Comparison of ENCODE assay signal across 9 cellular contexts in the genomic region with DNA sequence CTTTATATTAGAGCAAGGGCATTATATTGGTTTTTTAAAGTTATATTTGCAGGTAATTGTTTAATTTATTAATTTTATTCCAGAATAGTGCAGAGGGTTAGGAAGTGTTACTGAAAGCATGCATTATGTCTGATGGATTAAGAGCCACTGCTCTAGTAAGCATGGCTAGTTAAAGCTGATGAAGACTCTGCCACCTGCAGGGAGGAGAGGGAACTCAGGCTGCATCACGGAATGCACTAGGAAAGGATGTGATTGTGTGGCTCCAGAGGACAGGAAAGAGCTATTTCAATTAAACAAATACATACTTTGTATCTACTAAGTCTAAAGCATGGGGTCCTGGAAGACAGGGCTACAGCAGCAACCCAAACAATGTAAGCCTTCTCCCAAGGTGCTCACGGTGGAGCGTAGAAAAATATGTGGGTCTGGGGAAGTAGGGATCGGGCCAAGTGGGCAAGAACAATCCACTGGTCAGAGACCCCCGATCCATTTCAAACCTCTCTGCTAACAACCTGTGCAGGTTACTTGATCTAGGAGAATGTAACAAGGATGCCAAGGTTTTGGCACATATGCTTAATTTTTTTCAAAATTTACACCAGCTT. TPM values are rescaled to one million over a fixed set of nuclear protein-coding genes. Genes with fewer than 3 reads are reported as not detected.
DNase-seq lines count a peak whose midpoint lies in the region; ATAC-seq and TF ChIP-seq lines count a peak whose summit lies in the region.
"Had no signal": no experiment of that assay in that cellular context is flagged by ENCODE, and none has a peak within 500 bp of the region (broad histone marks: within the 10 kb centered on the region; RNA-seq: fewer than 3 reads in every experiment).

No MANE protein-coding gene starts in this region.

- intact Hi-C loops in activated CD8-positive, alpha-beta T cell treated with anti-CD3 and anti-CD28 coated beads for 36 hours (cut with micrococcal nuclease): no loop called here
- intact Hi-C loops in body of pancreas (cut with DNase I): no loop called here

- H3K27ac Mint-ChIP-seq in activated CD8-positive, alpha-beta T cell treated with anti-CD3 and anti-CD28 coated beads for 36 hours: no peak overlapping the region
- no peak overlapping the region for H3K27ac Mint-ChIP-seq in activated CD8-positive, alpha-beta T cell treated with anti-CD3 and anti-CD28 coated beads, Interleukin-2, amount 10 ng/mL, durations not matched to agents 7 days and 5 days
- H3K27ac Mint-ChIP-seq: activated naive CD4-positive, alpha-beta T cell treated with anti-CD3 and anti-CD28 coated beads, Interleukin-2, amount 50 U/mL, for 24 hours had no signal

- H3K4me1 Mint-ChIP-seq in activated CD8-positive, alpha-beta T cell treated with anti-CD3 and anti-CD28 coated beads for 36 hours (ENCODE audit: low read depth): no peaks in the 10 kb centered on the region
- H3K4me1 Mint-ChIP-seq in activated CD8-positive, alpha-beta T cell treated with anti-CD3 and anti-CD28 coated beads, Interleukin-2, amount 10 ng/mL, durations not matched to agents 7 days and 5 days (ENCODE audit: low read depth): no peaks in the 10 kb centered on the region
- H3K4me1 Mint-ChIP-seq: activated naive CD4-positive, alpha-beta T cell treated with anti-CD3 and anti-CD28 coated beads, Interleukin-2, amount 50 U/mL, for 24 hours had no signal

- POLR2A ChIA-PET in activated CD8-positive, alpha-beta T cell treated with anti-CD3 and anti-CD28 coated beads for 36 hours (lab: Charles Lee): interaction anchor here (0.7 kb wide), 1 partner anchor 778 kb away, joined by 3 read pairs; no protein-coding TSS in a partner anchor
- POLR2A ChIA-PET in activated CD8-positive, alpha-beta T cell treated with anti-CD3 and anti-CD28 coated beads, Interleukin-2, amount 10 ng/mL, durations not matched to agents 7 days and 5 days (lab: Charles Lee): no interaction called here

- peak; percentile 10 for DNase-seq in activated CD8-positive, alpha-beta T cell treated with anti-CD3 and anti-CD28 coated beads for 36 hours
- no peak for DNase-seq in activated CD8-positive, alpha-beta T cell treated with anti-CD3 and anti-CD28 coated beads, Interleukin-2, amount 10 ng/mL, durations not matched to agents 7 days and 5 days
- DNase-seq in MV-4-11 (lab: John Stamatoyannopoulos, UW): peak; percentile 23
- DNase-seq in body of pancreas: peak; percentile 60 to 74 (median 64)
- DNase-seq in left kidney (ENCODE audit: low read depth, low spot score): peak; percentile 69
- DNase-seq in GOT3 (lab: John Stamatoyannopoulos, UW): no peak
- no peak for DNase-seq in stimulated activated CD4-positive, alpha-beta T cell treated with anti-CD3 and anti-CD28 coated beads, Interleukin-12 subunit alpha, Interleukin-12 subunit beta, amount 100 ng/mL, for 4 hours

- no peaks in the 10 kb centered on the region for H3K4me1 ChIP-seq in body of pancreas

- TF ChIP-seq POLR2A in body of pancreas (IDR thresholded peaks at IDR 0.05): no peak

- no peak for TF ChIP-seq CTCF in activated CD8-positive, alpha-beta T cell treated with anti-CD3 and anti-CD28 coated beads for 36 hours (IDR thresholded peaks at IDR 0.05)
- TF ChIP-seq CTCF in body of pancreas (IDR thresholded peaks at IDR 0.05): peak; percentile 60 to 83 (median 70)

- H3K27ac ChIP-seq in body of pancreas: no peak overlapping the region

- no peak for ATAC-seq in activated CD8-positive, alpha-beta T cell treated with anti-CD3 and anti-CD28 coated beads for 36 hours
- no peak for ATAC-seq in activated CD8-positive, alpha-beta T cell treated with anti-CD3 and anti-CD28 coated beads, Interleukin-2, amount 10 ng/mL, durations not matched to agents 7 days and 5 days
- ATAC-seq in body of pancreas: peak; percentile 81
- ATAC-seq in HG02970 (IDR thresholded peaks at IDR 0.05; ENCODE audit: low FRiP score, unreplicated experiment): no peak

- no peaks in the 10 kb centered on the region for H3K36me3 Mint-ChIP-seq in activated CD8-positive, alpha-beta T cell treated with anti-CD3 and anti-CD28 coated beads for 36 hours (ENCODE audit: low read depth)
- H3K36me3 Mint-ChIP-seq in activated CD8-positive, alpha-beta T cell treated with anti-CD3 and anti-CD28 coated beads, Interleukin-2, amount 10 ng/mL, durations not matched to agents 7 days and 5 days (ENCODE audit: low read depth): no peaks in the 10 kb centered on the region

- no peaks in the 10 kb centered on the region for H3K27me3 ChIP-seq in body of pancreas

- CTCF ChIA-PET in activated CD8-positive, alpha-beta T cell treated with anti-CD3 and anti-CD28 coated beads for 36 hours (lab: Charles Lee): interaction anchor here (0.6 kb wide), 1 partner anchor 82 kb away, joined by 4 read pairs; no protein-coding TSS in a partner anchor
- CTCF ChIA-PET in activated CD8-positive, alpha-beta T cell treated with anti-CD3 and anti-CD28 coated beads, Interleukin-2, amount 10 ng/mL, durations not matched to agents 7 days and 5 days (lab: Charles Lee): interaction anchor here (1.3 kb wide), 1 partner anchor 63 kb away, joined by 3 read pairs; no protein-coding TSS in a partner anchor

- H3K9me3 Mint-ChIP-seq in activated CD8-positive, alpha-beta T cell treated with anti-CD3 and anti-CD28 coated beads for 36 hours: peaks cover 5% of the 10 kb centered on the region
- no peaks in the 10 kb centered on the region for H3K9me3 Mint-ChIP-seq in activated CD8-positive, alpha-beta T cell treated with anti-CD3 and anti-CD28 coated beads, Interleukin-2, amount 10 ng/mL, durations not matched to agents 7 days and 5 days (ENCODE audit: insufficient read depth)

- H3K36me3 ChIP-seq in body of pancreas (replicated peaks in 1 of 2; ENCODE audit: insufficient read depth in 1 of 2, low read depth in 2 of 2): no peaks in the 10 kb centered on the region

- WGBS in body of pancreas, 2 donors: 63 to 68% methylated on average over 5 of the region's 5 CpGs

- H3K4me3 Mint-ChIP-seq in activated CD8-positive, alpha-beta T cell treated with anti-CD3 and anti-CD28 coated beads for 36 hours: no peak overlapping the region
- H3K4me3 Mint-ChIP-seq in activated CD8-positive, alpha-beta T cell treated with anti-CD3 and anti-CD28 coated beads, Interleukin-2, amount 10 ng/mL, durations not matched to agents 7 days and 5 days: no peak overlapping the region
- H3K4me3 Mint-ChIP-seq: activated naive CD4-positive, alpha-beta T cell treated with anti-CD3 and anti-CD28 coated beads, Interleukin-2, amount 50 U/mL, for 24 hours had no signal

- H3K27me3 Mint-ChIP-seq in activated CD8-positive, alpha-beta T cell treated with anti-CD3 and anti-CD28 coated beads for 36 hours: peaks cover 2% of the 10 kb centered on the region
- H3K27me3 Mint-ChIP-seq in activated CD8-positive, alpha-beta T cell treated with anti-CD3 and anti-CD28 coated beads, Interleukin-2, amount 10 ng/mL, durations not matched to agents 7 days and 5 days (ENCODE audit: low read depth): no peaks in the 10 kb centered on the region

- no peak overlapping the region for H3K4me3 ChIP-seq in body of pancreas

- H3K9me3 ChIP-seq in body of pancreas: no peaks in the 10 kb centered on the region

RNA-seq across cellular contexts. Expression of a gene that starts 15.3 kb away (rescaled TPM):
- not detected for total RNA-seq in activated CD8-positive, alpha-beta T cell treated with anti-CD3 and anti-CD28 coated beads for 36 hours
- not detected for total RNA-seq in activated CD8-positive, alpha-beta T cell treated with anti-CD3 and anti-CD28 coated beads, Interleukin-2, amount 10 ng/mL, durations not matched to agents 7 days and 5 days
- total RNA-seq in body of pancreas: not detected

RNA-seq across cellular contexts. Expression of a gene that starts 48.3 kb away (rescaled TPM):
- not detected for total RNA-seq in activated CD8-positive, alpha-beta T cell treated with anti-CD3 and anti-CD28 coated beads for 36 hours
- not detected for total RNA-seq in activated CD8-positive, alpha-beta T cell treated with anti-CD3 and anti-CD28 coated beads, Interleukin-2, amount 10 ng/mL, durations not matched to agents 7 days and 5 days
- 10 to 100 TPM; 14.8 to 25.7 TPM for total RNA-seq in body of pancreas

RNA-seq across cellular contexts. Expression of a gene that starts 52.9 kb away (rescaled TPM):
- 1 to 10 TPM; 2.7 to 3.6 TPM for total RNA-seq in activated CD8-positive, alpha-beta T cell treated with anti-CD3 and anti-CD28 coated beads for 36 hours
- total RNA-seq in activated CD8-positive, alpha-beta T cell treated with anti-CD3 and anti-CD28 coated beads, Interleukin-2, amount 10 ng/mL, durations not matched to agents 7 days and 5 days: 1 to 10 TPM; 1.2 to 1.5 TPM
- 10 to 100 TPM; 17.1 to 22.4 TPM for total RNA-seq in body of pancreas

Comparison
In these comparisons a context has a peak if more than half of its experiments do, and no peak if none do; other contexts are left out.
1. DNase-seq: peak in activated CD8-positive, alpha-beta T cell treated with anti-CD3 and anti-CD28 coated beads for 36 hours (single experiment), MV-4-11 (single experiment), body of pancreas (4 of 4) and left kidney (single experiment); none in activated CD8-positive, alpha-beta T cell treated with anti-CD3 and anti-CD28 coated beads, Interleukin-2, amount 10 ng/mL, durations not matched to agents 7 days and 5 days (single experiment), GOT3 (single experiment) and stimulated activated CD4-positive, alpha-beta T cell treated with anti-CD3 and anti-CD28 coated beads, Interleukin-12 subunit alpha, Interleukin-12 subunit beta, amount 100 ng/mL, for 4 hours (single experiment).
2. RNA of a gene that starts 48.3 kb away (total RNA-seq): 14.8 to 25.7 TPM in body of pancreas; not detected in activated CD8-positive, alpha-beta T cell treated with anti-CD3 and anti-CD28 coated beads, Interleukin-2, amount 10 ng/mL, durations not matched to agents 7 days and 5 days and not detected in activated CD8-positive, alpha-beta T cell treated with anti-CD3 and anti-CD28 coated beads for 36 hours; every median in the first group is over 10 times any median in the second.